In genomic region chr11:41400124-41400523, GRCh38 we compare ENCODE assay signal across 26 cellular contexts. TPM values are rescaled to one million over a fixed set of nuclear protein-coding genes. Genes with fewer than 3 reads are reported as not detected.
"Had no signal": no experiment of that assay in that cellular context is flagged by ENCODE, and none has a peak within 500 bp of the region (broad histone marks: within the 10 kb centered on the region; RNA-seq: fewer than 3 reads in every experiment).

No MANE protein-coding gene starts in this region.

- H3K27ac ChIP-seq: neutrophil, pancreas, prostate gland, right atrium auricular region, skin epidermis, suprapubic skin, testis, tibial artery, transverse colon, vagina had no signal

- DNase-seq: naive thymus-derived CD8-positive, alpha-beta T cell; nephron progenitor cell; nucleus accumbens; pancreas; retina; stimulated activated CD4-positive, alpha-beta T cell treated with anti-CD3 and anti-CD28 coated beads, Interleukin-1b, Interleukin-23, amount 100 ng/mL, for 48 hours; stimulated activated CD4-positive, alpha-beta T cell treated with anti-CD3 and anti-CD28 coated beads, Interleukin-4, amount 100 ng/mL, for 1 hour; stimulated activated CD4-positive, alpha-beta T cell treated with anti-CD3 and anti-CD28 coated beads, Interleukin-4, amount 100 ng/mL, for 4 hours; stimulated activated CD8-positive, alpha-beta memory T cell treated with anti-CD3 and anti-CD28 coated beads, Interleukin-4, amount 100 ng/mL, for 48 hours; stimulated activated naive CD4-positive, alpha-beta T cell; stimulated activated naive CD8-positive, alpha-beta T cell treated with anti-CD3 and anti-CD28 coated beads, Interleukin-15, amount 100 ng/mL, for 72 hours; stimulated activated naive CD8-positive, alpha-beta T cell treated with anti-CD3 and anti-CD28 coated beads, Interleukin-15, Interleukin-2, amounts not matched to agents 100 U/mL and 50 U/mL, for 24 hours; substantia nigra; testis; tibial artery; transverse colon had no signal

- H3K27me3 ChIP-seq: neutrophil, pancreas, right atrium auricular region, suprapubic skin, testis, tibial artery, transverse colon, vagina had no signal

- ATAC-seq: naive thymus-derived CD8-positive, alpha-beta T cell; natural killer cell treated with Interleukin-12 subunit alpha and Interleukin-12 subunit beta and Interleukin-15 and Interleukin-18, amount 100 ng/mL, for 72 hours; pancreas; sciatic nerve; stimulated activated memory B cell treated with anti-CD40 and anti-IgM and Interleukin-4, amounts not matched to agents 10 μg/mL and 1 μg/mL and 100 μg/mL, for 72 hours; stimulated activated naive CD8-positive, alpha-beta T cell treated with anti-CD3 and anti-CD28 coated beads, Interleukin-15, amount 100 ng/mL, for 72 hours; stimulated activated naive CD8-positive, alpha-beta T cell treated with anti-CD3 and anti-CD28 coated beads, Interleukin-15, Interleukin-2, amounts not matched to agents 100 U/mL and 50 U/mL, for 24 hours had no signal

- H3K9me3 ChIP-seq: neutrophil, pancreas, prostate gland, right atrium auricular region, suprapubic skin, testis, tibial artery, transverse colon, vagina had no signal

- H3K4me3 ChIP-seq: pancreas, prostate gland, right atrium auricular region, skin epidermis, suprapubic skin, testis, tibial artery, transverse colon, vagina had no signal

- H3K36me3 ChIP-seq: neutrophil, pancreas, prostate gland, right atrium auricular region, suprapubic skin, tibial artery, transverse colon, vagina had no signal

- H3K4me1 ChIP-seq: prostate gland, right atrium auricular region, suprapubic skin, testis, tibial artery, transverse colon, vagina had no signal

RNA-seq across cellular contexts. Expression of gene LRRC4C, which starts 59.3 kb away (rescaled TPM):
- total RNA-seq: naive thymus-derived CD8-positive, alpha-beta T cell; natural killer cell treated with Interleukin-12 subunit alpha and Interleukin-12 subunit beta and Interleukin-15 and Interleukin-18, amount 100 ng/mL, for 72 hours; pulmonary artery endothelial cell had no signal
